8 cellular contexts compared by ENCODE assay signal in the genomic region with DNA sequence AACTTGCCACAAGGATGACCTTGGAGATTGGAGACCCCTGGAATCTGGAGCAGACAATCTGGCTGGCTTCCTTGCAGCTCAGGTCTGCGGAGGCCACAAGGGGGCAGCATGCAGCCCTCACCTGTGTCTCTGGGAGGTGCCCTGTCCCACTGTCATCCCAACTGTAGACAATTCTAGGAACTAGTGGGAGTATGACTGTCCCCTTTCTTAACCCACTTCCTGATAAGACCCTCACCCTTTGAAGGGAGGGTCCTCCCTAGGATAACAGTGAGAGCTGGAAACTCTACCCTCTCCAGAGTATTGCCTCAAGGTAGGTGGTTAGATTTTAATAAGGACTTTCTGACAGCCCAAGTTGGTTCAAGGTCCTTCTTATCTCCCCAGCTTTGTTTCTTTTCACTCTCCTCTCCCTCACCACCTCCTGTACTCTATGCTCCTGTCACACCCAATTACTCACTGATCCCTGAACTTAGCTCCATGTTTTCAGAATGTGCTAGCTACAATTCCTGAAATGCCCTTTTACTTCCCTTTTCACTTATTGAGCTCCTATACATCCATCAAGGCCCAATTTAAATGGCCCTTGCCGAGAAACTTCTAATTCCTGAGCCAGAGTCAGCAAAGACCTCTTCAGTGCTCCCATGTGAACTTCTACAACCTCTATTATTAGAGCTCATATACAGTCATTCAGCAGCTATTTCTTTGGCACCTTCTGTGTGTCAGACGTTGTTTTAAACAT. TPM values are rescaled to one million over a fixed set of nuclear protein-coding genes. Genes with fewer than 3 reads are reported as not detected.
A peak's percentile ranks its signal among the peaks of the same experiment; 100 is the strongest.
DNase-seq lines count a peak whose midpoint lies in the region; ATAC-seq, FAIRE-seq and TF ChIP-seq lines count a peak whose summit lies in the region.

No MANE protein-coding gene starts in this region.

- no peak for TF ChIP-seq POLR2A in esophagus squamous epithelium (IDR thresholded peaks at IDR 0.05)

- H3K4me1 ChIP-seq in esophagus squamous epithelium (peaks cover 0 to 25% (median 0%) of the 10 kb centered on the region in 3 donors), pancreas (no peaks in the 10 kb centered on the region)

- FAIRE-seq in pancreas (lab: Jason Lieb, UNC) (no peak), urothelium cell line (lab: Jason Lieb, UNC) (peak; percentile 42)

- H3K27me3 ChIP-seq in esophagus squamous epithelium, result no peaks in the 10 kb centered on the region
- no peaks in the 10 kb centered on the region for H3K27me3 ChIP-seq in pancreas

- 23 to 26% methylated on average over 2 to 3 of the region's 3 CpGs for WGBS in esophagus squamous epithelium, 2 donors
- 26 to 44% methylated on average over 3 of the region's 3 CpGs for WGBS in pancreas, 2 donors

- peaks cover 0 to 7% (median 0%) of the 10 kb centered on the region in 3 donors for H3K9me3 ChIP-seq in esophagus squamous epithelium
- no peaks in the 10 kb centered on the region for H3K9me3 ChIP-seq in pancreas

- TF ChIP-seq CTCF in GM12865 (IDR thresholded peaks at IDR 0.05; ENCODE audit: insufficient read depth, low read depth, low read length, missing control alignments), result peak; percentile 95
- peak; percentile 57 to 82 (median 68) for TF ChIP-seq CTCF in esophagus squamous epithelium (IDR thresholded peaks at IDR 0.05)
- TF ChIP-seq CTCF in pancreas (IDR thresholded peaks at IDR 0.05), result peak; percentile 34 to 80 (median 76)

- H3K27ac ChIP-seq in esophagus squamous epithelium (no peak overlapping the region), pancreas (no peak overlapping the region)

- no peak overlapping the region for H3K4me3 ChIP-seq in GM12865 (ENCODE audit: low read depth, low read length)
- no peak overlapping the region for H3K4me3 ChIP-seq in esophagus squamous epithelium
- no peak overlapping the region for H3K4me3 ChIP-seq in pancreas

- DNase-seq in GM12865 (ENCODE audit: low read depth) (peak; percentile 69), NCI-H748 (lab: John Stamatoyannopoulos, UW; ENCODE audit: unreplicated experiment) (peak; percentile 92), esophagus squamous epithelium (lab: John Stamatoyannopoulos, UW) (no peak), pancreas (peak in 5 of 6 donors; percentile 35 to 82 (median 64)), urothelium cell line (ENCODE audit: low spot score) (peak; percentile 69), GM19240 (ENCODE audit: insufficient read length, low spot score) (no peak)
- peak; percentile 23 for DNase-seq in activated CD8-positive, alpha-beta memory T cell treated with anti-CD3 and anti-CD28 coated beads, Interleukin-2, amount 50 U/mL, for 24 hours (ENCODE audit: extremely low read depth)

- H3K36me3 ChIP-seq in esophagus squamous epithelium, result peaks cover 6 to 49% (median 28%) of the 10 kb centered on the region in 3 donors
- H3K36me3 ChIP-seq in pancreas, result peaks cover 0 to 10% (median 0%) of the 10 kb centered on the region in 3 donors

- ATAC-seq in pancreas, result peak; percentile 78 to 94 (median 81)
- no peak for ATAC-seq in GM21526 (IDR thresholded peaks at IDR 0.05; ENCODE audit: low FRiP score, unreplicated experiment)

- intact Hi-C loops in esophagus squamous epithelium (cut with DNase I), result no loop called here
- intact Hi-C loops in pancreas (cut with DNase I), result no loop called here

RNA-seq across cellular contexts. Expression of a gene that starts 9.2 kb away (rescaled TPM):
- total RNA-seq in esophagus squamous epithelium (1 to 10 TPM in 1 of 4 donors, under 1 TPM in 3; 0.50 to 2.1 (median 0.81) TPM), pancreas (1 to 10 TPM in 3 of 6 donors, under 1 TPM in 3; 0.35 to 1.7 (median 0.93) TPM)
- polyA plus RNA-seq in pancreas, result 1 to 10 TPM; 4.1 to 6.5 TPM

Comparison
In these comparisons a context has a peak if more than half of its experiments do, and no peak if none do; other contexts are left out.
1. DNase-seq: peak in GM12865 (single experiment), NCI-H748 (single experiment), activated CD8-positive, alpha-beta memory T cell treated with anti-CD3 and anti-CD28 coated beads, Interleukin-2, amount 50 U/mL, for 24 hours (single experiment), pancreas (5 of 6) and urothelium cell line (single experiment); none in esophagus squamous epithelium (single experiment) and GM19240 (single experiment).
2. Peak in every context shown above with its lines, with median percentiles within 50 percentile points of each other: CTCF ChIP-seq.